ENCODE assay signal across 21 cellular contexts in the genomic region with DNA sequence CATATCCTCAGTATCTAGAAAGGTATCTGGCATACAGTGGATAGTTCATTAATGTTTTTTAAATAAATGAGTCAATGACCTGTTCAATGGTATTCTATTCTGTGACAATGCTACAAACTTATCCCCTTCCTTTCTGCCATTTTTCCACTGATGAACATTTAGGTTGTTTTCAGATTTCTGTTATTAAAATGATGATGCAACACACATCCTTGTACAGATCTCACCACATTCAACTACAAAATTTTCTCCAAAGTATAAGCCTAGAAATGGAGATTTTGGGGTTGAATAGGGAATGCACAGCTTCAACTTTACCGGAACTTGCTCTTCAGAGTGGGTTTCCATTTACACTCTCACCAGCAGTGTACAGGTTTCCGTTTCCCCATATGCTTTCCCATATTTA.
"Had no signal": no experiment of that assay in that cellular context is flagged by ENCODE, and none has a peak within 500 bp of the region (broad histone marks: within the 10 kb centered on the region; RNA-seq: fewer than 3 reads in every experiment).

No MANE protein-coding gene starts in this region.

- H3K27ac ChIP-seq: PC-9, Peyer's patch, SJCRH30 had no signal

- ATAC-seq: Right ventricle myocardium inferior had no signal

- H3K4me2 ChIP-seq: PC-9 had no signal

- H2AFZ ChIP-seq: PC-9 had no signal

- H3K4me3 Mint-ChIP-seq: IgD-negative memory B cell had no signal

- H3K36me3 ChIP-seq: Peyer's patch, SJCRH30 had no signal

- H3K27ac Mint-ChIP-seq: IgD-negative memory B cell had no signal

- H3K4me3 ChIP-seq: PC-9, Peyer's patch, SJCRH30 had no signal

- DNase-seq: KBM-7, MV-4-11, NCI-H1048, NCI-H1105, NCI-H1417, NCI-H1436 treated with DMSO at 0.1 percent for 48 hours, NCI-H1694, NCI-H187 treated with DMSO at 0.1 percent for 48 hours, NCI-H2029 treated with DMSO at 0.1 percent for 48 hours, NCI-H2171 treated with DMSO at 0.1 percent for 48 hours, NCI-H345, NCI-H446 treated with DMSO at 0.1 percent for 48 hours, NCI-H524, NCI-H526 treated with DMSO at 0.1 percent for 48 hours, NCI-H748 treated with DMSO at 0.1 percent for 48 hours, PC-9, Peyer's patch, SHP77 treated with DMSO at 0.1 percent for 48 hours, SJCRH30 had no signal

- H3K9me3 ChIP-seq: Peyer's patch, SJCRH30 had no signal

- H3K4me1 ChIP-seq: Peyer's patch, SJCRH30 had no signal

- H3K27me3 Mint-ChIP-seq: IgD-negative memory B cell had no signal

- H3K27me3 ChIP-seq: Peyer's patch, SJCRH30 had no signal
